15 cellular contexts compared by ENCODE assay signal in genomic region chr11:15795378-15795777, GRCh38.
DNase-seq lines count a peak whose midpoint lies in the region; ATAC-seq and TF ChIP-seq lines count a peak whose summit lies in the region.
"Had no signal": no experiment of that assay in that cellular context is flagged by ENCODE, and none has a peak within 500 bp of the region (broad histone marks: within the 10 kb centered on the region; RNA-seq: fewer than 3 reads in every experiment).

No MANE protein-coding gene starts in this region.

- no peaks in the 10 kb centered on the region for H3K27me3 ChIP-seq in IMR-90 (ENCODE audit: control insufficient read depth, insufficient read depth, low read length)
- H3K27me3 ChIP-seq: BLaER1 had no signal

- in situ Hi-C loops in IMR-90 (cut with MboI; ENCODE audit: low sequenced_read_pairs): no loop called here

- ATAC-seq in IMR-90 (ENCODE audit: low read depth): no peak
- ATAC-seq in natural killer cell: no peak
- ATAC-seq: HCT116 had no signal

- H3K4me2 ChIP-seq in IMR-90 (ENCODE audit: low read depth, low read length): no peak overlapping the region
- H3K4me2 ChIP-seq: BLaER1 had no signal

- H3K9me3 Mint-ChIP-seq in activated CD4-positive, alpha-beta memory T cell treated with anti-CD3 and anti-CD28 coated beads for 36 hours: peaks cover 9% of the 10 kb centered on the region
- peaks cover 3% of the 10 kb centered on the region for H3K9me3 Mint-ChIP-seq in activated CD4-positive, alpha-beta memory T cell treated with anti-CD3 and anti-CD28 coated beads, Interleukin-2, amount 10 ng/mL, durations not matched to agents 7 days and 5 days
- peaks cover 6 to 11% of the 10 kb centered on the region in 2 donors for H3K9me3 Mint-ChIP-seq in natural killer cell

- dilution Hi-C loops in IMR-90 (cut with HindIII; ENCODE audit: low sequenced_read_pairs, unreplicated experiment): no loop called here

- H3K9me3 ChIP-seq in IMR-90 (ENCODE audit: control insufficient read depth, insufficient read depth, low read length): 0 out of 2 replicates have a peak, but pooled peaks cover 5% of the 10 kb centered on the region
- H3K9me3 ChIP-seq: BLaER1 had no signal

- no TSS peak for BruUV-seq in IMR-90 (replicated peaks; lab: Mats Ljungman, UMichigan)

- H3K27ac Mint-ChIP-seq in activated CD4-positive, alpha-beta memory T cell treated with anti-CD3 and anti-CD28 coated beads for 36 hours: peak overlapping the region; percentile 19
- H3K27ac Mint-ChIP-seq in activated CD4-positive, alpha-beta memory T cell treated with anti-CD3 and anti-CD28 coated beads, Interleukin-2, amount 10 ng/mL, durations not matched to agents 7 days and 5 days: no peak overlapping the region
- no peak overlapping the region for H3K27ac Mint-ChIP-seq in natural killer cell
- H3K27ac Mint-ChIP-seq: CD8-positive, alpha-beta memory T cell had no signal

- H4K20me1 ChIP-seq in IMR-90 (ENCODE audit: insufficient read depth, low read length): 0 out of 2 replicates have a peak, but pooled peaks cover 5% of the 10 kb centered on the region
- H4K20me1 ChIP-seq: BLaER1 had no signal

- peaks cover 9% of the 10 kb centered on the region for H3K9me1 ChIP-seq in IMR-90 (ENCODE audit: insufficient read depth, low read length)

- no peak overlapping the region for H3K56ac ChIP-seq in IMR-90 (ENCODE audit: extremely low read depth, insufficient read depth, low read length)

- 100% methylated on average over 1 of the region's 2 CpGs; no CpG with 5 or more reads in 1 of the 2 experiments for WGBS in IMR-90 (ENCODE audit: extremely low coverage in 2 of 2, insufficient read length in 1 of 2), 2 experiments

- intact Hi-C loops in activated CD4-positive, alpha-beta memory T cell treated with anti-CD3 and anti-CD28 coated beads for 36 hours (cut with micrococcal nuclease): no loop called here
- intact Hi-C loops in IMR-90 (cut with micrococcal nuclease): no loop called here
- intact Hi-C loops in natural killer cell (cut with micrococcal nuclease): no loop called here

- POLR2A ChIA-PET in activated CD4-positive, alpha-beta memory T cell treated with anti-CD3 and anti-CD28 coated beads for 36 hours (lab: Charles Lee): no interaction called here
- POLR2A ChIA-PET in activated CD4-positive, alpha-beta memory T cell treated with anti-CD3 and anti-CD28 coated beads, Interleukin-2, amount 10 ng/mL, durations not matched to agents 7 days and 5 days (lab: Charles Lee): no interaction called here
- POLR2A ChIA-PET in IMR-90 (lab: Charles Lee; ENCODE audit: unreplicated experiment): no interaction called here
- POLR2A ChIA-PET in GM10248 (lab: Yijun Ruan, JAX): no interaction called here

- H3K4me3 ChIP-seq in IMR-90 (ENCODE audit: insufficient read depth, low read depth, low read length): no peak overlapping the region
- H3K4me3 ChIP-seq: BLaER1, GM23248 had no signal

- no peaks in the 10 kb centered on the region for H3K79me1 ChIP-seq in IMR-90 (ENCODE audit: low read depth in 1 of 2, low read length in 2 of 2)

- H2BK20ac ChIP-seq in IMR-90 (ENCODE audit: low read depth, low read length): peak overlapping the region; percentile 8; the same call in 1 of the 2 replicates

- H2BK15ac ChIP-seq in IMR-90 (ENCODE audit: low read depth, low read length): no peak overlapping the region

- no peak overlapping the region for H3K9ac ChIP-seq in IMR-90 (ENCODE audit: low read depth, low read length)
- H3K9ac ChIP-seq: BLaER1, GM23248 had no signal

- no peak overlapping the region for H3K4me3 Mint-ChIP-seq in activated CD4-positive, alpha-beta memory T cell treated with anti-CD3 and anti-CD28 coated beads for 36 hours
- no peak overlapping the region for H3K4me3 Mint-ChIP-seq in activated CD4-positive, alpha-beta memory T cell treated with anti-CD3 and anti-CD28 coated beads, Interleukin-2, amount 10 ng/mL, durations not matched to agents 7 days and 5 days
- H3K4me3 Mint-ChIP-seq in natural killer cell: no peak overlapping the region
- H3K4me3 Mint-ChIP-seq: CD8-positive, alpha-beta memory T cell had no signal

- no peak overlapping the region for H3K27ac ChIP-seq in IMR-90 (ENCODE audit: insufficient read depth, low read length)
- H3K27ac ChIP-seq: BLaER1, GM23248 had no signal

- no peak overlapping the region for H2AK9ac ChIP-seq in IMR-90 (replicated peaks; ENCODE audit: low read depth, low read length, poor library complexity)

- peaks cover 8% of the 10 kb centered on the region for H3K4me1 ChIP-seq in IMR-90 (ENCODE audit: control insufficient read depth, insufficient read depth, low read length)
- H3K4me1 ChIP-seq: BLaER1, Caco-2 had no signal

- TF ChIP-seq POLR2A in IMR-90 (IDR thresholded peaks at IDR 0.05; ENCODE audit: low read depth, low read length): no peak

- no peak overlapping the region for H4K91ac ChIP-seq in IMR-90 (ENCODE audit: insufficient read depth, low read depth, low read length)

- H4K5ac ChIP-seq in IMR-90 (ENCODE audit: low read depth, low read length): no peak overlapping the region

- DNase-seq in activated CD4-positive, alpha-beta memory T cell treated with anti-CD3 and anti-CD28 coated beads for 36 hours: no peak
- no peak for DNase-seq in activated CD4-positive, alpha-beta memory T cell treated with anti-CD3 and anti-CD28 coated beads, Interleukin-2, amount 10 ng/mL, durations not matched to agents 7 days and 5 days
- DNase-seq in IMR-90 (no peak), cerebellar cortex (ENCODE audit: low spot score) (peak; percentile 19), pons (ENCODE audit: low spot score) (peak; percentile 40), GM10248 (ENCODE audit: extremely low spot score) (no peak), natural killer cell (no peak)
- no peak for DNase-seq in activated effector memory CD4-positive, alpha-beta T cell treated with anti-CD3 and anti-CD28 coated beads, Interleukin-2, amount 50 U/mL, for 16 hours
- DNase-seq: 8988T; AML-193; Caco-2; CD8-positive, alpha-beta memory T cell; GM23248 had no signal

- no peak overlapping the region for H3K4ac ChIP-seq in IMR-90 (ENCODE audit: low read depth, low read length)

- no peak for TF ChIP-seq RAD21 in IMR-90 (IDR thresholded peaks at IDR 0.05; ENCODE audit: low read length)

- CTCF ChIA-PET in activated CD4-positive, alpha-beta memory T cell treated with anti-CD3 and anti-CD28 coated beads for 36 hours (lab: Charles Lee): interaction anchor here (1.2 kb wide), 1 partner anchor 24 kb away, joined by 5 read pairs; no protein-coding TSS in a partner anchor
- CTCF ChIA-PET in activated CD4-positive, alpha-beta memory T cell treated with anti-CD3 and anti-CD28 coated beads, Interleukin-2, amount 10 ng/mL, durations not matched to agents 7 days and 5 days (lab: Charles Lee): no interaction called here
- CTCF ChIA-PET in IMR-90 (lab: Yijun Ruan, JAX) (no interaction called here), GM10248 (lab: Yijun Ruan, JAX) (interaction anchor here (1.4 kb wide), 1 partner anchor 23 kb away, joined by 3 read pairs; no protein-coding TSS in a partner anchor)

- TF ChIP-seq CTCF in IMR-90 (conservative IDR thresholded peaks at IDR 0.05; ENCODE audit: low read depth, low read length): no peak
- TF ChIP-seq CTCF in GM10248 (IDR thresholded peaks at IDR 0.05; ENCODE audit: control extremely low read depth, extremely low read depth, low read depth, missing control alignments): no peak
- TF ChIP-seq CTCF in natural killer cell (IDR thresholded peaks at IDR 0.05): no peak

- H2AK5ac ChIP-seq in IMR-90 (ENCODE audit: low read depth, low read length): peak overlapping the region; percentile 45; the same call in 1 of the 2 replicates

- H3K18ac ChIP-seq in IMR-90 (ENCODE audit: low read depth, low read length): no peak overlapping the region

- no peaks in the 10 kb centered on the region for H3K36me3 Mint-ChIP-seq in activated CD4-positive, alpha-beta memory T cell treated with anti-CD3 and anti-CD28 coated beads for 36 hours
- no peaks in the 10 kb centered on the region for H3K36me3 Mint-ChIP-seq in activated CD4-positive, alpha-beta memory T cell treated with anti-CD3 and anti-CD28 coated beads, Interleukin-2, amount 10 ng/mL, durations not matched to agents 7 days and 5 days (ENCODE audit: low read depth)
- peaks cover 4% of the 10 kb centered on the region for H3K36me3 Mint-ChIP-seq in natural killer cell
- H3K36me3 Mint-ChIP-seq: CD8-positive, alpha-beta memory T cell had no signal

- no peak overlapping the region for H2AFZ ChIP-seq in IMR-90 (replicated peaks; ENCODE audit: low read length, poor library complexity)
- H2AFZ ChIP-seq: GM23248 had no signal

- no peak overlapping the region; the same call in 1 of the 2 replicates for H3K14ac ChIP-seq in IMR-90 (replicated peaks; ENCODE audit: low read depth, low read length)

- H3K4me1 Mint-ChIP-seq in activated CD4-positive, alpha-beta memory T cell treated with anti-CD3 and anti-CD28 coated beads for 36 hours (ENCODE audit: low read depth): peaks cover 16% of the 10 kb centered on the region
- peaks cover 5% of the 10 kb centered on the region for H3K4me1 Mint-ChIP-seq in activated CD4-positive, alpha-beta memory T cell treated with anti-CD3 and anti-CD28 coated beads, Interleukin-2, amount 10 ng/mL, durations not matched to agents 7 days and 5 days
- H3K4me1 Mint-ChIP-seq in natural killer cell: no peaks in the 10 kb centered on the region
- H3K4me1 Mint-ChIP-seq: CD8-positive, alpha-beta memory T cell had no signal

- H3K23ac ChIP-seq in IMR-90 (ENCODE audit: low read depth, low read length): no peak overlapping the region

- no peak overlapping the region for H4K8ac ChIP-seq in IMR-90 (ENCODE audit: low read depth in 2 of 2, low read length in 2 of 2)

- H3K36me3 ChIP-seq in IMR-90 (ENCODE audit: control insufficient read depth, insufficient read depth, low read length): no peaks in the 10 kb centered on the region
- H3K36me3 ChIP-seq: BLaER1 had no signal

- 0 out of 2 replicates have a peak overlapping the region, but pooled peaks have one; percentile 14 for H2BK120ac ChIP-seq in IMR-90 (ENCODE audit: low read depth, low read length)

- H3K27me3 Mint-ChIP-seq in activated CD4-positive, alpha-beta memory T cell treated with anti-CD3 and anti-CD28 coated beads for 36 hours: no peaks in the 10 kb centered on the region
- no peaks in the 10 kb centered on the region for H3K27me3 Mint-ChIP-seq in activated CD4-positive, alpha-beta memory T cell treated with anti-CD3 and anti-CD28 coated beads, Interleukin-2, amount 10 ng/mL, durations not matched to agents 7 days and 5 days
- H3K27me3 Mint-ChIP-seq in natural killer cell (ENCODE audit: low read depth in 2 of 2): peaks cover 0 to 7% of the 10 kb centered on the region in 2 donors
- H3K27me3 Mint-ChIP-seq: CD8-positive, alpha-beta memory T cell had no signal

- no peak overlapping the region for H2BK5ac ChIP-seq in IMR-90 (ENCODE audit: low read depth, low read length, poor library complexity, severe bottlenecking)

TF ChIP-seq in IMR-90, 13 proteins besides CTCF, POLR2A, EP300 and RAD21:
- TF ChIP-seq MXI1 (IDR thresholded peaks at IDR 0.05; ENCODE audit: borderline replicate concordance, low read depth, low read length) (no peak), FOS (IDR thresholded peaks at IDR 0.05; ENCODE audit: low read depth, low read length) (no peak), CEBPB (IDR thresholded peaks at IDR 0.05; ENCODE audit: low read depth, low read length) (no peak)

Comparison
In these comparisons a context has a peak if more than half of its experiments do, and no peak if none do; other contexts are left out.
1. CTCF ChIA-PET loops: an anchor here in activated CD4-positive, alpha-beta memory T cell treated with anti-CD3 and anti-CD28 coated beads for 36 hours (1.2 kb wide) and GM10248 (1.4 kb wide); none called in activated CD4-positive, alpha-beta memory T cell treated with anti-CD3 and anti-CD28 coated beads, Interleukin-2, amount 10 ng/mL, durations not matched to agents 7 days and 5 days and IMR-90.
2. DNase-seq: peak in cerebellar cortex (single experiment) and pons (single experiment); none in activated CD4-positive, alpha-beta memory T cell treated with anti-CD3 and anti-CD28 coated beads for 36 hours (single experiment), activated CD4-positive, alpha-beta memory T cell treated with anti-CD3 and anti-CD28 coated beads, Interleukin-2, amount 10 ng/mL, durations not matched to agents 7 days and 5 days (single experiment), IMR-90 (single experiment), GM10248 (single experiment), natural killer cell (single experiment) and activated effector memory CD4-positive, alpha-beta T cell treated with anti-CD3 and anti-CD28 coated beads, Interleukin-2, amount 50 U/mL, for 16 hours (single experiment).